ENCODE assay signal across 1 cellular context in the genomic region with DNA sequence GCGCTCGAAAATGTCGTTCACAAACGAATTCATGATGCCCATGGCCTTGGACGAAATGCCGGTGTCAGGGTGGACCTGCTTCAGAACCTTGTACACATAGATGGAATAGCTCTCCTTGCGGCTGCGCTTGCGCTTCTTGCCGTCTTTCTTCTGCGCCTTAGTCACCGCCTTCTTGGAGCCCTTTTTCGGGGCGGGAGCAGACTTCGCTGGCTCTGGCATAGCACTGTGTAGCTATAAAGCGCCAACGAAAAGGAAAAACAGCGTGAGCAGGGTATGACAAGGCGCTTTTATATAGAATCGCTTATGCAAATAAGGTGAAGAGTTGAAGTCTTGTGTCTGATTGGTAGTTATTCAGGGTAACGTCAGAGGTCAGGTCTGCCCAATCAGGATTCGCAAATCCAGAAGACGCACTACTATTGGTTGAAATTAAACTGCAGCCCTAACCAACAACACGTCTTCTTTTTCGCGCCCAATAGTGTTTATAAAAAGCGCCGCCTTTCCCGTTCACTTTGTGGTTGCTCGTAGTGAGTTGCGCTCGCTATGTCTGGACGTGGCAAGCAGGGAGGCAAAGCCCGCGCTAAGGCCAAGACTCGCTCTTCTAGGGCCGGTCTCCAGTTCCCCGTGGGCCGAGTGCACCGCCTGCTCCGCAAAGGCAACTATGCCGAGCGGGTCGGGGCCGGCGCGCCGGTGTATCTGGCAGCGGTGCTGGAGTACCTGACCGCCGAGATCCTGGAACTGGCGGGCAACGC.
TF ChIP-seq lines count a peak whose summit lies in the region.

No MANE protein-coding gene starts in this region.

TF ChIP-seq in H1, 55 proteins besides CTCF, POLR2A, EP300 and RAD21:
- no peak; the same call in none of the 2 replicates for TF ChIP-seq CHD1 (IDR thresholded peaks at IDR 0.05; ENCODE audit: low read depth, low read length)
- no peak for TF ChIP-seq RXRA (IDR thresholded peaks at IDR 0.05; ENCODE audit: insufficient read depth, low read depth, low read length)
- peak; percentile 84 for TF ChIP-seq CREB1 (IDR thresholded peaks at IDR 0.05)
- TF ChIP-seq TAF7 (optimal IDR thresholded peaks at IDR 0.05; ENCODE audit: borderline replicate concordance, low read depth, low read length): peak; percentile 94
- no peak for TF ChIP-seq TCF12 (IDR thresholded peaks at IDR 0.05; ENCODE audit: low read depth, low read length)
- TF ChIP-seq TEAD4 (IDR thresholded peaks at IDR 0.05; ENCODE audit: low read depth, low read length): 0 out of 2 replicates have a peak, but pooled peaks have one; percentile 2
- peak; percentile 35; the same call in 1 of the 2 replicates for TF ChIP-seq NRF1 (IDR thresholded peaks at IDR 0.05; ENCODE audit: low read depth, low read length)
- peak; percentile 77 for TF ChIP-seq PHF8 (conservative IDR thresholded peaks at IDR 0.05; ENCODE audit: low read depth, low read length)
- TF ChIP-seq GTF2F1 (IDR thresholded peaks at IDR 0.05; ENCODE audit: borderline replicate concordance, low read depth, low read length): peak; percentile 95
- no peak for TF ChIP-seq HDAC6 (IDR thresholded peaks at IDR 0.05; ENCODE audit: low read depth, low read length)
- TF ChIP-seq POLR2AphosphoS5 (IDR thresholded peaks at IDR 0.05; ENCODE audit: low read depth, low read length): peak; percentile 98
- TF ChIP-seq ASH2L (IDR thresholded peaks at IDR 0.05; ENCODE audit: low read length): peak; percentile 69
- TF ChIP-seq TAF1 (IDR thresholded peaks at IDR 0.05; ENCODE audit: low read depth, low read length): peak; percentile 98
- TF ChIP-seq, protein P1, sequence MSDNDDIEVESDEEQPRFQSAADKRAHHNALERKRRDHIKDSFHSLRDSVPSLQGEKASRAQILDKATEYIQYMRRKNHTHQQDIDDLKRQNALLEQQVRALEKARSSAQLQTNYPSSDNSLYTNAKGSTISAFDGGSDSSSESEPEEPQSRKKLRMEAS (IDR thresholded peaks at IDR 0.05): peak; percentile 34
- peak; percentile 100 for TF ChIP-seq SP1 (IDR thresholded peaks at IDR 0.05; ENCODE audit: low read depth, low read length)
- TF ChIP-seq YY1 (IDR thresholded peaks at IDR 0.05; ENCODE audit: low read depth, low read length): 0 out of 2 replicates have a peak, but pooled peaks have one; percentile 18
- peak; percentile 98 for TF ChIP-seq TBP (IDR thresholded peaks at IDR 0.05; ENCODE audit: low read depth, low read length)
- TF ChIP-seq KDM4A (IDR thresholded peaks at IDR 0.05; ENCODE audit: low read depth, low read length, severe bottlenecking): no peak
- peak; percentile 29 to 54; a peak in 1 of 4 replicates for TF ChIP-seq SIN3A (conservative IDR thresholded peaks at IDR 0.05 in 1 of 2, IDR thresholded peaks at IDR 0.05 in 1 of 2; ENCODE audit: low read depth in 1 of 2, low read length in 2 of 2)
- TF ChIP-seq CHD2 (IDR thresholded peaks at IDR 0.05; ENCODE audit: low read length): peak; percentile 74
- TF ChIP-seq JUND (IDR thresholded peaks at IDR 0.05; ENCODE audit: low read length): no peak
- peak; percentile 44; the same call in 1 of the 2 replicates for TF ChIP-seq EGR1 (IDR thresholded peaks at IDR 0.05; ENCODE audit: borderline replicate concordance, low read depth, low read length)
